In genomic region chr15:98686983-98687382, GRCh38 we compare ENCODE assay signal across 1 cellular context.
TF ChIP-seq lines count a peak whose summit lies in the region.

No MANE protein-coding gene starts in this region.

TF ChIP-seq in HepG2, 621 proteins besides CTCF, POLR2A, EP300 and RAD21 (continued from another document):
- TF ChIP-seq HES4 (CRISPR knock-in tag; IDR thresholded peaks at IDR 0.05; ENCODE audit: borderline replicate concordance) (no peak), RBFOX2 (IDR thresholded peaks at IDR 0.05; ENCODE audit: low read depth, low read length) (no peak), GATA4 (IDR thresholded peaks at IDR 0.05; ENCODE audit: borderline replicate concordance, low read depth) (no peak), ZBED4 (CRISPR knock-in tag; IDR thresholded peaks at IDR 0.05; ENCODE audit: borderline replicate concordance) (no peak), ZHX2 (IDR thresholded peaks at IDR 0.05; ENCODE audit: low read depth) (no peak), ZHX2 (CRISPR knock-in tag; IDR thresholded peaks at IDR 0.05; ENCODE audit: borderline replicate concordance) (no peak), FOXM1 (CRISPR knock-in tag; IDR thresholded peaks at IDR 0.05) (no peak), FOXA3 (CRISPR knock-in tag; IDR thresholded peaks at IDR 0.05) (peak; percentile 70), ELF3 (CRISPR knock-in tag; IDR thresholded peaks at IDR 0.05) (peak; percentile 74; the same call in 1 of the 2 replicates), ZNF772 (CRISPR knock-in tag; IDR thresholded peaks at IDR 0.05) (0 out of 2 replicates have a peak, but pooled peaks have one; percentile 20), ARID3A (IDR thresholded peaks at IDR 0.05; ENCODE audit: low read depth, low read length) (no peak), FOXP1 (IDR thresholded peaks at IDR 0.05) (no peak), FOXP1 (CRISPR knock-in tag; IDR thresholded peaks at IDR 0.05) (peak; percentile 89), FOSL2 (CRISPR knock-in tag; IDR thresholded peaks at IDR 0.05) (0 out of 2 replicates have a peak, but pooled peaks have one; percentile 5), MED1 (CRISPR knock-in tag; IDR thresholded peaks at IDR 0.05) (0 out of 2 replicates have a peak, but pooled peaks have one; percentile 15), FOXO1 (CRISPR knock-in tag; IDR thresholded peaks at IDR 0.05) (peak; percentile 44; the same call in 1 of the 2 replicates), TEAD3 (CRISPR knock-in tag; optimal IDR thresholded peaks at IDR 0.05; ENCODE audit: borderline replicate concordance) (peak; percentile 22), ZNF703 (CRISPR knock-in tag; IDR thresholded peaks at IDR 0.05; ENCODE audit: borderline replicate concordance) (no peak), ZNF839 (CRISPR knock-in tag; IDR thresholded peaks at IDR 0.05; ENCODE audit: borderline replicate concordance) (no peak), RXRA (CRISPR knock-in tag; IDR thresholded peaks at IDR 0.05) (no peak), ARID5B (CRISPR knock-in tag; IDR thresholded peaks at IDR 0.05) (peak; percentile 21; the same call in 1 of the 2 replicates), DNMT1 (CRISPR knock-in tag; IDR thresholded peaks at IDR 0.05) (no peak), CEBPG (CRISPR knock-in tag; IDR thresholded peaks at IDR 0.05) (no peak)
